ENCODE assay signal across 1 cellular context in genomic region chr1:21811875-21812305, GRCh38.
TF ChIP-seq lines count a peak whose summit lies in the region.

LDLRAD2 (plus strand) TSS chr1:21812265; CDS start chr1:21812452, 187 bp downstream.

TF ChIP-seq in A549, 52 proteins besides CTCF, POLR2A, EP300 and RAD21 (continued from another document):
- TF ChIP-seq, protein P1, sequence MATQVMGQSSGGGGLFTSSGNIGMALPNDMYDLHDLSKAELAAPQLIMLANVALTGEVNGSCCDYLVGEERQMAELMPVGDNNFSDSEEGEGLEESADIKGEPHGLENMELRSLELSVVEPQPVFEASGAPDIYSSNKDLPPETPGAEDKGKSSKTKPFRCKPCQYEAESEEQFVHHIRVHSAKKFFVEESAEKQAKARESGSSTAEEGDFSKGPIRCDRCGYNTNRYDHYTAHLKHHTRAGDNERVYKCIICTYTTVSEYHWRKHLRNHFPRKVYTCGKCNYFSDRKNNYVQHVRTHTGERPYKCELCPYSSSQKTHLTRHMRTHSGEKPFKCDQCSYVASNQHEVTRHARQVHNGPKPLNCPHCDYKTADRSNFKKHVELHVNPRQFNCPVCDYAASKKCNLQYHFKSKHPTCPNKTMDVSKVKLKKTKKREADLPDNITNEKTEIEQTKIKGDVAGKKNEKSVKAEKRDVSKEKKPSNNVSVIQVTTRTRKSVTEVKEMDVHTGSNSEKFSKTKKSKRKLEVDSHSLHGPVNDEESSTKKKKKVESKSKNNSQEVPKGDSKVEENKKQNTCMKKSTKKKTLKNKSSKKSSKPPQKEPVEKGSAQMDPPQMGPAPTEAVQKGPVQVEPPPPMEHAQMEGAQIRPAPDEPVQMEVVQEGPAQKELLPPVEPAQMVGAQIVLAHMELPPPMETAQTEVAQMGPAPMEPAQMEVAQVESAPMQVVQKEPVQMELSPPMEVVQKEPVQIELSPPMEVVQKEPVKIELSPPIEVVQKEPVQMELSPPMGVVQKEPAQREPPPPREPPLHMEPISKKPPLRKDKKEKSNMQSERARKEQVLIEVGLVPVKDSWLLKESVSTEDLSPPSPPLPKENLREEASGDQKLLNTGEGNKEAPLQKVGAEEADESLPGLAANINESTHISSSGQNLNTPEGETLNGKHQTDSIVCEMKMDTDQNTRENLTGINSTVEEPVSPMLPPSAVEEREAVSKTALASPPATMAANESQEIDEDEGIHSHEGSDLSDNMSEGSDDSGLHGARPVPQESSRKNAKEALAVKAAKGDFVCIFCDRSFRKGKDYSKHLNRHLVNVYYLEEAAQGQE (IDR thresholded peaks at IDR 0.05), result no peak
- TF ChIP-seq, protein P2, sequence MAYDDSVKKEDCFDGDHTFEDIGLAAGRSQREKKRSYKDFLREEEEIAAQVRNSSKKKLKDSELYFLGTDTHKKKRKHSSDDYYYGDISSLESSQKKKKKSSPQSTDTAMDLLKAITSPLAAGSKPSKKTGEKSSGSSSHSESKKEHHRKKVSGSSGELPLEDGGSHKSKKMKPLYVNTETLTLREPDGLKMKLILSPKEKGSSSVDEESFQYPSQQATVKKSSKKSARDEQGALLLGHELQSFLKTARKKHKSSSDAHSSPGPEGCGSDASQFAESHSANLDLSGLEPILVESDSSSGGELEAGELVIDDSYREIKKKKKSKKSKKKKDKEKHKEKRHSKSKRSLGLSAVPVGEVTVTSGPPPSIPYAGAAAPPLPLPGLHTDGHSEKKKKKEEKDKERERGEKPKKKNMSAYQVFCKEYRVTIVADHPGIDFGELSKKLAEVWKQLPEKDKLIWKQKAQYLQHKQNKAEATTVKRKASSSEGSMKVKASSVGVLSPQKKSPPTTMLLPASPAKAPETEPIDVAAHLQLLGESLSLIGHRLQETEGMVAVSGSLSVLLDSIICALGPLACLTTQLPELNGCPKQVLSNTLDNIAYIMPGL (CRISPR knock-in tag; IDR thresholded peaks at IDR 0.05; ENCODE audit: borderline replicate concordance), result no peak
- no peak for TF ChIP-seq NR3C1 (IDR thresholded peaks at IDR 0.05)
- TF ChIP-seq, protein P3, sequence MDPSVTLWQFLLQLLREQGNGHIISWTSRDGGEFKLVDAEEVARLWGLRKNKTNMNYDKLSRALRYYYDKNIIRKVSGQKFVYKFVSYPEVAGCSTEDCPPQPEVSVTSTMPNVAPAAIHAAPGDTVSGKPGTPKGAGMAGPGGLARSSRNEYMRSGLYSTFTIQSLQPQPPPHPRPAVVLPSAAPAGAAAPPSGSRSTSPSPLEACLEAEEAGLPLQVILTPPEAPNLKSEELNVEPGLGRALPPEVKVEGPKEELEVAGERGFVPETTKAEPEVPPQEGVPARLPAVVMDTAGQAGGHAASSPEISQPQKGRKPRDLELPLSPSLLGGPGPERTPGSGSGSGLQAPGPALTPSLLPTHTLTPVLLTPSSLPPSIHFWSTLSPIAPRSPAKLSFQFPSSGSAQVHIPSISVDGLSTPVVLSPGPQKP (IDR thresholded peaks at IDR 0.05; ENCODE audit: low read depth, low read length), result no peak
